1 cellular context compared by ENCODE assay signal in the genomic region with DNA sequence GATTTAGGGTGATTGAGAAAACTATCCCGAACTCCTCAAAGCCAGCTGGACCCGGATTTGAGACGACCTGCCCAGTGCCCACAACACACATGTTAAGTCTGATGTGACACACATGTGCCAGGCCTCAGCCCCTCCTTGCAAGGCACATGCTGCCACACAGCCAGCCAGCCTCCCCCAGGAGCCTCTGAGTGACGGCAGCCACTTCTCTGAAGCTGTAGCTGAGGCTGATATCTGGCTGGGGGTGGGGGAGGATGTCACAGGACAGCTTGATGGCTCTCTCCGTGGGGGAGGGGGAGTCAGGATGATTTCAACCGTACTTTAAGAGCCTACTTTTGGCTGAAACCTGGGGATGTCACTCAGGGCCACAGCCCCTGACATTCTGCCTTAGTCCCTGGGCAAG.
TF ChIP-seq lines count a peak whose summit lies in the region.

No MANE protein-coding gene starts in this region.

TF ChIP-seq in GM12878, 131 proteins besides CTCF, POLR2A, EP300 and RAD21:
- TF ChIP-seq, protein P1, sequence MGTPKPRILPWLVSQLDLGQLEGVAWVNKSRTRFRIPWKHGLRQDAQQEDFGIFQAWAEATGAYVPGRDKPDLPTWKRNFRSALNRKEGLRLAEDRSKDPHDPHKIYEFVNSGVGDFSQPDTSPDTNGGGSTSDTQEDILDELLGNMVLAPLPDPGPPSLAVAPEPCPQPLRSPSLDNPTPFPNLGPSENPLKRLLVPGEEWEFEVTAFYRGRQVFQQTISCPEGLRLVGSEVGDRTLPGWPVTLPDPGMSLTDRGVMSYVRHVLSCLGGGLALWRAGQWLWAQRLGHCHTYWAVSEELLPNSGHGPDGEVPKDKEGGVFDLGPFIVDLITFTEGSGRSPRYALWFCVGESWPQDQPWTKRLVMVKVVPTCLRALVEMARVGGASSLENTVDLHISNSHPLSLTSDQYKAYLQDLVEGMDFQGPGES (IDR thresholded peaks at IDR 0.05): no peak
- TF ChIP-seq, protein P2, sequence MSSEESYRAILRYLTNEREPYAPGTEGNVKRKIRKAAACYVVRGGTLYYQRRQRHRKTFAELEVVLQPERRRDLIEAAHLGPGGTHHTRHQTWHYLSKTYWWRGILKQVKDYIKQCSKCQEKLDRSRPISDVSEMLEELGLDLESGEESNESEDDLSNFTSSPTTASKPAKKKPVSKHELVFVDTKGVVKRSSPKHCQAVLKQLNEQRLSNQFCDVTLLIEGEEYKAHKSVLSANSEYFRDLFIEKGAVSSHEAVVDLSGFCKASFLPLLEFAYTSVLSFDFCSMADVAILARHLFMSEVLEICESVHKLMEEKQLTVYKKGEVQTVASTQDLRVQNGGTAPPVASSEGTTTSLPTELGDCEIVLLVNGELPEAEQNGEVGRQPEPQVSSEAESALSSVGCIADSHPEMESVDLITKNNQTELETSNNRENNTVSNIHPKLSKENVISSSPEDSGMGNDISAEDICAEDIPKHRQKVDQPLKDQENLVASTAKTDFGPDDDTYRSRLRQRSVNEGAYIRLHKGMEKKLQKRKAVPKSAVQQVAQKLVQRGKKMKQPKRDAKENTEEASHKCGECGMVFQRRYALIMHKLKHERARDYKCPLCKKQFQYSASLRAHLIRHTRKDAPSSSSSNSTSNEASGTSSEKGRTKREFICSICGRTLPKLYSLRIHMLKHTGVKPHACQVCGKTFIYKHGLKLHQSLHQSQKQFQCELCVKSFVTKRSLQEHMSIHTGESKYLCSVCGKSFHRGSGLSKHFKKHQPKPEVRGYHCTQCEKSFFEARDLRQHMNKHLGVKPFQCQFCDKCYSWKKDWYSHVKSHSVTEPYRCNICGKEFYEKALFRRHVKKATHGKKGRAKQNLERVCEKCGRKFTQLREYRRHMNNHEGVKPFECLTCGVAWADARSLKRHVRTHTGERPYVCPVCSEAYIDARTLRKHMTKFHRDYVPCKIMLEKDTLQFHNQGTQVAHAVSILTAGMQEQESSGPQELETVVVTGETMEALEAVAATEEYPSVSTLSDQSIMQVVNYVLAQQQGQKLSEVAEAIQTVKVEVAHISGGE (CRISPR knock-in tag; IDR thresholded peaks at IDR 0.05): no peak
- TF ChIP-seq, protein P3, sequence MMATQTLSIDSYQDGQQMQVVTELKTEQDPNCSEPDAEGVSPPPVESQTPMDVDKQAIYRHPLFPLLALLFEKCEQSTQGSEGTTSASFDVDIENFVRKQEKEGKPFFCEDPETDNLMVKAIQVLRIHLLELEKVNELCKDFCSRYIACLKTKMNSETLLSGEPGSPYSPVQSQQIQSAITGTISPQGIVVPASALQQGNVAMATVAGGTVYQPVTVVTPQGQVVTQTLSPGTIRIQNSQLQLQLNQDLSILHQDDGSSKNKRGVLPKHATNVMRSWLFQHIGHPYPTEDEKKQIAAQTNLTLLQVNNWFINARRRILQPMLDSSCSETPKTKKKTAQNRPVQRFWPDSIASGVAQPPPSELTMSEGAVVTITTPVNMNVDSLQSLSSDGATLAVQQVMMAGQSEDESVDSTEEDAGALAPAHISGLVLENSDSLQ (IDR thresholded peaks at IDR 0.05): peak; percentile 29; the same call in 1 of the 2 replicates
- TF ChIP-seq, protein P4, sequence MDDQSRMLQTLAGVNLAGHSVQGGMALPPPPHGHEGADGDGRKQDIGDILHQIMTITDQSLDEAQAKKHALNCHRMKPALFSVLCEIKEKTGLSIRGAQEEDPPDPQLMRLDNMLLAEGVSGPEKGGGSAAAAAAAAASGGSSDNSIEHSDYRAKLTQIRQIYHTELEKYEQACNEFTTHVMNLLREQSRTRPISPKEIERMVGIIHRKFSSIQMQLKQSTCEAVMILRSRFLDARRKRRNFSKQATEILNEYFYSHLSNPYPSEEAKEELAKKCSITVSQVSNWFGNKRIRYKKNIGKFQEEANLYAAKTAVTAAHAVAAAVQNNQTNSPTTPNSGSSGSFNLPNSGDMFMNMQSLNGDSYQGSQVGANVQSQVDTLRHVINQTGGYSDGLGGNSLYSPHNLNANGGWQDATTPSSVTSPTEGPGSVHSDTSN (IDR thresholded peaks at IDR 0.05; ENCODE audit: insufficient replicate concordance, low read depth, low read length): peak; percentile 30
